In the genomic region with DNA sequence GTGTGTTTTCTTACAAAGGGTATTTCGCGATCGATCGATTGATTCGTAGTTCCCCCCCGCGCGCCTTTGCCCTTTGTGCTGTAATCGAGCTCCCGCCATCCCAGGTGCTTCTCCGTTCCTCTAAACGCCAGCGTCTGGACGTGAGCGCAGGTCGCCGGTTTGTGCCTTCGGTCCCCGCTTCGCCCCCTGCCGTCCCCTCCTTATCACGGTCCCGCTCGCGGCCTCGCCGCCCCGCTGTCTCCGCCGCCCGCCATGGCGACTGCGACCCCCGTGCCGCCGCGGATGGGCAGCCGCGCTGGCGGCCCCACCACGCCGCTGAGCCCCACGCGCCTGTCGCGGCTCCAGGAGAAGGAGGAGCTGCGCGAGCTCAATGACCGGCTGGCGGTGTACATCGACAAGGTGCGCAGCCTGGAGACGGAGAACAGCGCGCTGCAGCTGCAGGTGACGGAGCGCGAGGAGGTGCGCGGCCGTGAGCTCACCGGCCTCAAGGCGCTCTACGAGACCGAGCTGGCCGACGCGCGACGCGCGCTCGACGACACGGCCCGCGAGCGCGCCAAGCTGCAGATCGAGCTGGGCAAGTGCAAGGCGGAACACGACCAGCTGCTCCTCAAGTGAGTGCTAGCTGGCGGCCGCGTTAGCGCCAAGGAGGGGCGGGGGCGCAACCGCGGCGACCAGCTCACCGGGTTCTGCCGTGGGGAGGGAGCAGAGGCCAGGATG, we compare ENCODE assay signal across 1 cellular context.
A peak's percentile ranks its signal among the peaks of the same experiment; 100 is the strongest.
TF ChIP-seq lines count a peak whose summit lies in the region.

No MANE protein-coding gene starts in this region.

TF ChIP-seq in K562, 482 proteins besides CTCF, POLR2A, EP300 and RAD21 (continued from another document and continues in another):
- TF ChIP-seq, protein P1, sequence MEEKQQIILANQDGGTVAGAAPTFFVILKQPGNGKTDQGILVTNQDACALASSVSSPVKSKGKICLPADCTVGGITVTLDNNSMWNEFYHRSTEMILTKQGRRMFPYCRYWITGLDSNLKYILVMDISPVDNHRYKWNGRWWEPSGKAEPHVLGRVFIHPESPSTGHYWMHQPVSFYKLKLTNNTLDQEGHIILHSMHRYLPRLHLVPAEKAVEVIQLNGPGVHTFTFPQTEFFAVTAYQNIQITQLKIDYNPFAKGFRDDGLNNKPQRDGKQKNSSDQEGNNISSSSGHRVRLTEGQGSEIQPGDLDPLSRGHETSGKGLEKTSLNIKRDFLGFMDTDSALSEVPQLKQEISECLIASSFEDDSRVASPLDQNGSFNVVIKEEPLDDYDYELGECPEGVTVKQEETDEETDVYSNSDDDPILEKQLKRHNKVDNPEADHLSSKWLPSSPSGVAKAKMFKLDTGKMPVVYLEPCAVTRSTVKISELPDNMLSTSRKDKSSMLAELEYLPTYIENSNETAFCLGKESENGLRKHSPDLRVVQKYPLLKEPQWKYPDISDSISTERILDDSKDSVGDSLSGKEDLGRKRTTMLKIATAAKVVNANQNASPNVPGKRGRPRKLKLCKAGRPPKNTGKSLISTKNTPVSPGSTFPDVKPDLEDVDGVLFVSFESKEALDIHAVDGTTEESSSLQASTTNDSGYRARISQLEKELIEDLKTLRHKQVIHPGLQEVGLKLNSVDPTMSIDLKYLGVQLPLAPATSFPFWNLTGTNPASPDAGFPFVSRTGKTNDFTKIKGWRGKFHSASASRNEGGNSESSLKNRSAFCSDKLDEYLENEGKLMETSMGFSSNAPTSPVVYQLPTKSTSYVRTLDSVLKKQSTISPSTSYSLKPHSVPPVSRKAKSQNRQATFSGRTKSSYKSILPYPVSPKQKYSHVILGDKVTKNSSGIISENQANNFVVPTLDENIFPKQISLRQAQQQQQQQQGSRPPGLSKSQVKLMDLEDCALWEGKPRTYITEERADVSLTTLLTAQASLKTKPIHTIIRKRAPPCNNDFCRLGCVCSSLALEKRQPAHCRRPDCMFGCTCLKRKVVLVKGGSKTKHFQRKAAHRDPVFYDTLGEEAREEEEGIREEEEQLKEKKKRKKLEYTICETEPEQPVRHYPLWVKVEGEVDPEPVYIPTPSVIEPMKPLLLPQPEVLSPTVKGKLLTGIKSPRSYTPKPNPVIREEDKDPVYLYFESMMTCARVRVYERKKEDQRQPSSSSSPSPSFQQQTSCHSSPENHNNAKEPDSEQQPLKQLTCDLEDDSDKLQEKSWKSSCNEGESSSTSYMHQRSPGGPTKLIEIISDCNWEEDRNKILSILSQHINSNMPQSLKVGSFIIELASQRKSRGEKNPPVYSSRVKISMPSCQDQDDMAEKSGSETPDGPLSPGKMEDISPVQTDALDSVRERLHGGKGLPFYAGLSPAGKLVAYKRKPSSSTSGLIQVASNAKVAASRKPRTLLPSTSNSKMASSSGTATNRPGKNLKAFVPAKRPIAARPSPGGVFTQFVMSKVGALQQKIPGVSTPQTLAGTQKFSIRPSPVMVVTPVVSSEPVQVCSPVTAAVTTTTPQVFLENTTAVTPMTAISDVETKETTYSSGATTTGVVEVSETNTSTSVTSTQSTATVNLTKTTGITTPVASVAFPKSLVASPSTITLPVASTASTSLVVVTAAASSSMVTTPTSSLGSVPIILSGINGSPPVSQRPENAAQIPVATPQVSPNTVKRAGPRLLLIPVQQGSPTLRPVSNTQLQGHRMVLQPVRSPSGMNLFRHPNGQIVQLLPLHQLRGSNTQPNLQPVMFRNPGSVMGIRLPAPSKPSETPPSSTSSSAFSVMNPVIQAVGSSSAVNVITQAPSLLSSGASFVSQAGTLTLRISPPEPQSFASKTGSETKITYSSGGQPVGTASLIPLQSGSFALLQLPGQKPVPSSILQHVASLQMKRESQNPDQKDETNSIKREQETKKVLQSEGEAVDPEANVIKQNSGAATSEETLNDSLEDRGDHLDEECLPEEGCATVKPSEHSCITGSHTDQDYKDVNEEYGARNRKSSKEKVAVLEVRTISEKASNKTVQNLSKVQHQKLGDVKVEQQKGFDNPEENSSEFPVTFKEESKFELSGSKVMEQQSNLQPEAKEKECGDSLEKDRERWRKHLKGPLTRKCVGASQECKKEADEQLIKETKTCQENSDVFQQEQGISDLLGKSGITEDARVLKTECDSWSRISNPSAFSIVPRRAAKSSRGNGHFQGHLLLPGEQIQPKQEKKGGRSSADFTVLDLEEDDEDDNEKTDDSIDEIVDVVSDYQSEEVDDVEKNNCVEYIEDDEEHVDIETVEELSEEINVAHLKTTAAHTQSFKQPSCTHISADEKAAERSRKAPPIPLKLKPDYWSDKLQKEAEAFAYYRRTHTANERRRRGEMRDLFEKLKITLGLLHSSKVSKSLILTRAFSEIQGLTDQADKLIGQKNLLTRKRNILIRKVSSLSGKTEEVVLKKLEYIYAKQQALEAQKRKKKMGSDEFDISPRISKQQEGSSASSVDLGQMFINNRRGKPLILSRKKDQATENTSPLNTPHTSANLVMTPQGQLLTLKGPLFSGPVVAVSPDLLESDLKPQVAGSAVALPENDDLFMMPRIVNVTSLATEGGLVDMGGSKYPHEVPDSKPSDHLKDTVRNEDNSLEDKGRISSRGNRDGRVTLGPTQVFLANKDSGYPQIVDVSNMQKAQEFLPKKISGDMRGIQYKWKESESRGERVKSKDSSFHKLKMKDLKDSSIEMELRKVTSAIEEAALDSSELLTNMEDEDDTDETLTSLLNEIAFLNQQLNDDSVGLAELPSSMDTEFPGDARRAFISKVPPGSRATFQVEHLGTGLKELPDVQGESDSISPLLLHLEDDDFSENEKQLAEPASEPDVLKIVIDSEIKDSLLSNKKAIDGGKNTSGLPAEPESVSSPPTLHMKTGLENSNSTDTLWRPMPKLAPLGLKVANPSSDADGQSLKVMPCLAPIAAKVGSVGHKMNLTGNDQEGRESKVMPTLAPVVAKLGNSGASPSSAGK (IDR thresholded peaks at IDR 0.05): peak; percentile 33; the same call in 1 of the 2 replicates
- TF ChIP-seq NFATC3 (IDR thresholded peaks at IDR 0.05) (no peak), GATA2 (CRISPR knock-in tag; IDR thresholded peaks at IDR 0.05) (no peak), ZNF12 (CRISPR knock-in tag; IDR thresholded peaks at IDR 0.05) (no peak), GATAD2B (IDR thresholded peaks at IDR 0.05; ENCODE audit: borderline replicate concordance) (no peak; the same call in 1 of the 2 replicates), HLTF (IDR thresholded peaks at IDR 0.05) (no peak), PML (IDR thresholded peaks at IDR 0.05; ENCODE audit: low read length) (no peak), ZNF354B (CRISPR knock-in tag; IDR thresholded peaks at IDR 0.05) (no peak), ZNF668 (CRISPR knock-in tag; IDR thresholded peaks at IDR 0.05) (no peak), TEAD4 (IDR thresholded peaks at IDR 0.05; ENCODE audit: low read length) (no peak), TEAD4 (CRISPR knock-in tag; IDR thresholded peaks at IDR 0.05; ENCODE audit: borderline replicate concordance) (no peak), NR4A1 (CRISPR knock-in tag; IDR thresholded peaks at IDR 0.05) (no peak), NR4A1 (tag; IDR thresholded peaks at IDR 0.05) (peak; percentile 27; the same call in 1 of the 2 replicates), BHLHE40 (IDR thresholded peaks at IDR 0.05; ENCODE audit: low read length) (no peak), KAT2B (IDR thresholded peaks at IDR 0.05; ENCODE audit: low read depth, low read length) (no peak), BACH1 (tag; IDR thresholded peaks at IDR 0.05) (no peak), DNMT1 (IDR thresholded peaks at IDR 0.05) (no peak), ZNF766 (CRISPR knock-in tag; conservative IDR thresholded peaks at IDR 0.05) (no peak), CREBBP (IDR thresholded peaks at IDR 0.05; ENCODE audit: low read depth, low read length) (no peak), THRAP3 (IDR thresholded peaks at IDR 0.05; ENCODE audit: borderline replicate concordance) (no peak), RBM39 (optimal IDR thresholded peaks at IDR 0.05; ENCODE audit: low read depth, low read length) (no peak), TAF1 (IDR thresholded peaks at IDR 0.05; ENCODE audit: control insufficient read depth, extremely low read depth, insufficient read depth, low read length, severe bottlenecking) (no peak), SMARCA4 (IDR thresholded peaks at IDR 0.05) (no peak), RREB1 (CRISPR knock-in tag; IDR thresholded peaks at IDR 0.05) (0 out of 2 replicates have a peak, but pooled peaks have one; percentile 55), TARDBP (IDR thresholded peaks at IDR 0.05) (no peak), LEF1 (IDR thresholded peaks at IDR 0.05) (no peak), TBL1XR1 (IDR thresholded peaks at IDR 0.05; ENCODE audit: low read length in 2 of 2) (no peak)
- TF ChIP-seq, protein P2, sequence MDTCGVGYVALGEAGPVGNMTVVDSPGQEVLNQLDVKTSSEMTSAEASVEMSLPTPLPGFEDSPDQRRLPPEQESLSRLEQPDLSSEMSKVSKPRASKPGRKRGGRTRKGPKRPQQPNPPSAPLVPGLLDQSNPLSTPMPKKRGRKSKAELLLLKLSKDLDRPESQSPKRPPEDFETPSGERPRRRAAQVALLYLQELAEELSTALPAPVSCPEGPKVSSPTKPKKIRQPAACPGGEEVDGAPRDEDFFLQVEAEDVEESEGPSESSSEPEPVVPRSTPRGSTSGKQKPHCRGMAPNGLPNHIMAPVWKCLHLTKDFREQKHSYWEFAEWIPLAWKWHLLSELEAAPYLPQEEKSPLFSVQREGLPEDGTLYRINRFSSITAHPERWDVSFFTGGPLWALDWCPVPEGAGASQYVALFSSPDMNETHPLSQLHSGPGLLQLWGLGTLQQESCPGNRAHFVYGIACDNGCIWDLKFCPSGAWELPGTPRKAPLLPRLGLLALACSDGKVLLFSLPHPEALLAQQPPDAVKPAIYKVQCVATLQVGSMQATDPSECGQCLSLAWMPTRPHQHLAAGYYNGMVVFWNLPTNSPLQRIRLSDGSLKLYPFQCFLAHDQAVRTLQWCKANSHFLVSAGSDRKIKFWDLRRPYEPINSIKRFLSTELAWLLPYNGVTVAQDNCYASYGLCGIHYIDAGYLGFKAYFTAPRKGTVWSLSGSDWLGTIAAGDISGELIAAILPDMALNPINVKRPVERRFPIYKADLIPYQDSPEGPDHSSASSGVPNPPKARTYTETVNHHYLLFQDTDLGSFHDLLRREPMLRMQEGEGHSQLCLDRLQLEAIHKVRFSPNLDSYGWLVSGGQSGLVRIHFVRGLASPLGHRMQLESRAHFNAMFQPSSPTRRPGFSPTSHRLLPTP (IDR thresholded peaks at IDR 0.05; ENCODE audit: borderline replicate concordance, extremely low read depth, insufficient read length): no peak
- TF ChIP-seq, protein P3, sequence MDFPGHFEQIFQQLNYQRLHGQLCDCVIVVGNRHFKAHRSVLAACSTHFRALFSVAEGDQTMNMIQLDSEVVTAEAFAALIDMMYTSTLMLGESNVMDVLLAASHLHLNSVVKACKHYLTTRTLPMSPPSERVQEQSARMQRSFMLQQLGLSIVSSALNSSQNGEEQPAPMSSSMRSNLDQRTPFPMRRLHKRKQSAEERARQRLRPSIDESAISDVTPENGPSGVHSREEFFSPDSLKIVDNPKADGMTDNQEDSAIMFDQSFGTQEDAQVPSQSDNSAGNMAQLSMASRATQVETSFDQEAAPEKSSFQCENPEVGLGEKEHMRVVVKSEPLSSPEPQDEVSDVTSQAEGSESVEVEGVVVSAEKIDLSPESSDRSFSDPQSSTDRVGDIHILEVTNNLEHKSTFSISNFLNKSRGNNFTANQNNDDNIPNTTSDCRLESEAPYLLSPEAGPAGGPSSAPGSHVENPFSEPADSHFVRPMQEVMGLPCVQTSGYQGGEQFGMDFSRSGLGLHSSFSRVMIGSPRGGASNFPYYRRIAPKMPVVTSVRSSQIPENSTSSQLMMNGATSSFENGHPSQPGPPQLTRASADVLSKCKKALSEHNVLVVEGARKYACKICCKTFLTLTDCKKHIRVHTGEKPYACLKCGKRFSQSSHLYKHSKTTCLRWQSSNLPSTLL (IDR thresholded peaks at IDR 0.05): no peak
- TF ChIP-seq, protein P4, sequence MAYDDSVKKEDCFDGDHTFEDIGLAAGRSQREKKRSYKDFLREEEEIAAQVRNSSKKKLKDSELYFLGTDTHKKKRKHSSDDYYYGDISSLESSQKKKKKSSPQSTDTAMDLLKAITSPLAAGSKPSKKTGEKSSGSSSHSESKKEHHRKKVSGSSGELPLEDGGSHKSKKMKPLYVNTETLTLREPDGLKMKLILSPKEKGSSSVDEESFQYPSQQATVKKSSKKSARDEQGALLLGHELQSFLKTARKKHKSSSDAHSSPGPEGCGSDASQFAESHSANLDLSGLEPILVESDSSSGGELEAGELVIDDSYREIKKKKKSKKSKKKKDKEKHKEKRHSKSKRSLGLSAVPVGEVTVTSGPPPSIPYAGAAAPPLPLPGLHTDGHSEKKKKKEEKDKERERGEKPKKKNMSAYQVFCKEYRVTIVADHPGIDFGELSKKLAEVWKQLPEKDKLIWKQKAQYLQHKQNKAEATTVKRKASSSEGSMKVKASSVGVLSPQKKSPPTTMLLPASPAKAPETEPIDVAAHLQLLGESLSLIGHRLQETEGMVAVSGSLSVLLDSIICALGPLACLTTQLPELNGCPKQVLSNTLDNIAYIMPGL (CRISPR knock-in tag; IDR thresholded peaks at IDR 0.05): peak; percentile 86; the same call in 1 of the 2 replicates
